24 cellular contexts compared by ENCODE assay signal in genomic region chr12:66319266-66319954, GRCh38. TPM values are rescaled to one million over a fixed set of nuclear protein-coding genes. Genes with fewer than 3 reads are reported as not detected.
DNase-seq lines count a peak whose midpoint lies in the region; ATAC-seq, FAIRE-seq and TF ChIP-seq lines count a peak whose summit lies in the region.
"Had no signal": no experiment of that assay in that cellular context is flagged by ENCODE, and none has a peak within 500 bp of the region (broad histone marks: within the 10 kb centered on the region; RNA-seq: fewer than 3 reads in every experiment).

No MANE protein-coding gene starts in this region.

- ATAC-seq in HG03460 (IDR thresholded peaks at IDR 0.05; ENCODE audit: unreplicated experiment) (peak; percentile 63), HG03135 (IDR thresholded peaks at IDR 0.05; ENCODE audit: unreplicated experiment) (no peak)
- ATAC-seq: heart right ventricle, left lobe of liver, natural killer cell, pancreas, right lobe of liver had no signal

- H3K36me3 ChIP-seq in esophagus muscularis mucosa, result peaks cover 0 to 29% (median 2%) of the 10 kb centered on the region in 4 donors
- H3K36me3 ChIP-seq: cardiac muscle cell, pancreas, right lobe of liver had no signal

- no peak for DNase-seq in activated naive CD8-positive, alpha-beta T cell treated with anti-CD3 and anti-CD28 coated beads for 36 hours
- DNase-seq in H54 (ENCODE audit: insufficient read length, low spot score), result no peak
- no peak for DNase-seq in GM13977 (ENCODE audit: low spot score)
- no peak for DNase-seq in NCI-H226
- DNase-seq in esophagus muscularis mucosa (ENCODE audit: extremely low spot score), result no peak
- DNase-seq: activated gamma-delta T cell treated with Interleukin-2 at 50 U/mL for 16 hours, amygdala, C1 segment of cervical spinal cord, heart right ventricle, IMR-90, natural killer cell, NCI-H1694 treated with DMSO at 0.1 percent for 48 hours, NCI-H2227 treated with DMSO at 0.1 percent for 48 hours, pancreas, PC-9, right lobe of liver, SIG-M5, T-helper 2 cell, testis had no signal

- peaks cover 2% of the 10 kb centered on the region for H3K36me3 Mint-ChIP-seq in activated naive CD8-positive, alpha-beta T cell
- peaks cover 12% of the 10 kb centered on the region for H3K36me3 Mint-ChIP-seq in activated naive CD8-positive, alpha-beta T cell treated with anti-CD3 and anti-CD28 coated beads for 36 hours

- no peaks in the 10 kb centered on the region for H3K27me3 ChIP-seq in esophagus muscularis mucosa
- H3K27me3 ChIP-seq: cardiac muscle cell, heart right ventricle, pancreas, right lobe of liver, testis had no signal

- no peak overlapping the region for H3K27ac ChIP-seq in esophagus muscularis mucosa (replicated peaks in 1 of 4)
- H3K27ac ChIP-seq: cardiac muscle cell, heart right ventricle, pancreas, PC-9, right lobe of liver, testis had no signal

- TF ChIP-seq POLR2A in H54 (IDR thresholded peaks at IDR 0.05; ENCODE audit: low read depth, low read length), result no peak
- no peak for TF ChIP-seq POLR2A in esophagus muscularis mucosa (IDR thresholded peaks at IDR 0.05; ENCODE audit: low read depth)

- peaks cover 53% of the 10 kb centered on the region for H3K4me1 Mint-ChIP-seq in activated naive CD8-positive, alpha-beta T cell (ENCODE audit: low read depth)
- peaks cover 40% of the 10 kb centered on the region for H3K4me1 Mint-ChIP-seq in activated naive CD8-positive, alpha-beta T cell treated with anti-CD3 and anti-CD28 coated beads for 36 hours

- H3K9me3 ChIP-seq in esophagus muscularis mucosa, result no peaks in the 10 kb centered on the region
- H3K9me3 ChIP-seq: heart right ventricle, pancreas, right lobe of liver, testis had no signal

- no peak overlapping the region for H3K4me3 Mint-ChIP-seq in activated naive CD8-positive, alpha-beta T cell
- no peak overlapping the region for H3K4me3 Mint-ChIP-seq in activated naive CD8-positive, alpha-beta T cell treated with anti-CD3 and anti-CD28 coated beads for 36 hours
- H3K4me3 Mint-ChIP-seq: natural killer cell had no signal

- WGBS in esophagus muscularis mucosa, result 88% methylated on average over 4 of the region's 4 CpGs

- intact Hi-C loops in esophagus muscularis mucosa (cut with DNase I), result no loop called here

- H3K27me3 Mint-ChIP-seq in activated naive CD8-positive, alpha-beta T cell, result no peaks in the 10 kb centered on the region
- no peaks in the 10 kb centered on the region for H3K27me3 Mint-ChIP-seq in activated naive CD8-positive, alpha-beta T cell treated with anti-CD3 and anti-CD28 coated beads for 36 hours

- H3K9me3 Mint-ChIP-seq in activated naive CD8-positive, alpha-beta T cell (ENCODE audit: low read depth), result no peaks in the 10 kb centered on the region
- no peaks in the 10 kb centered on the region for H3K9me3 Mint-ChIP-seq in activated naive CD8-positive, alpha-beta T cell treated with anti-CD3 and anti-CD28 coated beads for 36 hours
- H3K9me3 Mint-ChIP-seq: natural killer cell had no signal

- H3K4me3 ChIP-seq in esophagus muscularis mucosa, result no peak overlapping the region
- H3K4me3 ChIP-seq: cardiac muscle cell, heart right ventricle, pancreas, PC-9, right lobe of liver, testis had no signal

- no peak for TF ChIP-seq EP300 in esophagus muscularis mucosa (IDR thresholded peaks at IDR 0.05)

- in situ Hi-C loops in GM13977 (cut with MboI; ENCODE audit: low pct_unique_long_range_greater_than_20kb, low sequenced_read_pairs, unreplicated experiment), result no loop called here

- H3K4me1 ChIP-seq in esophagus muscularis mucosa, result no peaks in the 10 kb centered on the region
- H3K4me1 ChIP-seq: pancreas, right lobe of liver, testis had no signal

- peak overlapping the region; percentile 64 for H3K27ac Mint-ChIP-seq in activated naive CD8-positive, alpha-beta T cell
- no peak overlapping the region for H3K27ac Mint-ChIP-seq in activated naive CD8-positive, alpha-beta T cell treated with anti-CD3 and anti-CD28 coated beads for 36 hours

- peak; percentile 38 for FAIRE-seq in H54 (lab: Jason Lieb, UNC)
- FAIRE-seq: pancreas had no signal

- TF ChIP-seq CTCF in GM13977 (IDR thresholded peaks at IDR 0.05; ENCODE audit: extremely low read depth, insufficient read depth, missing control alignments), result no peak
- no peak for TF ChIP-seq CTCF in esophagus muscularis mucosa (IDR thresholded peaks at IDR 0.05)

RNA-seq across cellular contexts. Expression of gene HELB, which starts 17.1 kb away (rescaled TPM):
- total RNA-seq in activated naive CD8-positive, alpha-beta T cell treated with anti-CD3 and anti-CD28 coated beads for 36 hours, result 10 to 100 TPM; 13.5 to 13.7 TPM
- total RNA-seq in esophagus muscularis mucosa, result 1 to 10 TPM; 1.3 to 5.0 (median 1.9) TPM
